In the genomic region with DNA sequence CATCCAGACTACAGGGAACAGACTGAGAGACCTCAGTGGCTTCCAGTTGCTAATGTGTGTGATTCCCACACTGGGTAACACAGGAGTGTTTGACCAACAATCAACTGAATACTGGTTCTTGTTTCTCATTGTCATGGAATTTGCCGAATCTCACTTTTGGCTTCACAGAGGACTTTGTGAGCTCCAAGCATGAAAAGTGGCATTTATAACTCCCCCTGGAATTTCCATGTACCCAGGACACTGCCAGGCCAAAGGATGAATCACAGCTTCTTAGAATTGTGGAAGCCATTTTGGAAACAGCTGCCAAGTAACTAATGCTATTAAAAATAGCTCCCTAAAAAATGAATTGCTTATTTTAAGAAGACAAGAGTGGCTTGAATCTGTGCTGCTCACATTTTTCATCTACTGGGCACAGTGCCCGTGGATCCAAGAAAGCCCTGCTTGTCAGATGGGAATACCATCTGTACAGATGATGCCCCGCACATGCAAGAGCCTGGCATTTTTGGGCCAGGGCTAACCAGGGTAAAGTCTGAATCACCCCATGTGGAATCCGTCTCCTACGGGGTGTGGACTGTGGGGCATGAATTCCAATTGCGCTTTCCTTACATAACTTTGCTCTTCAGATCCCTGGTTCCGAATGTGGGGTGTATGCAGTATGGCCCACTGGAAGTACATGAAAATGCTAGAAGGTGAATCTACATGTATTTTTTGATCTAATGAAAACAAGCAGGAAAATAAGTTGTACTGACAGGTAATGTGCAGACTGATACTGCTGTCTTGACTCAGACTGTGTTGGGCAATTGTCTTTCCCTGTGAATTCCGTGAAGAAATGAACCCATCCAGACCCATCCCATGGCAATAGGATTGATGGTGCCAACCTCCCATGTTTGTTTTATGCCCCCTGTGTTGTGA, we compare ENCODE assay signal across 12 cellular contexts.
DNase-seq lines count a peak whose midpoint lies in the region; ATAC-seq and TF ChIP-seq lines count a peak whose summit lies in the region.
"Had no signal": no experiment of that assay in that cellular context is flagged by ENCODE, and none has a peak within 500 bp of the region (broad histone marks: within the 10 kb centered on the region; RNA-seq: fewer than 3 reads in every experiment).

No MANE protein-coding gene starts in this region.

- peak overlapping the region; percentile 16; the same call in 1 of the 2 replicates for H3K9ac ChIP-seq in HUES64 (ENCODE audit: low read depth, low read length)

- H3K4me3 ChIP-seq in HUES64 (ENCODE audit: low read length), result no peak overlapping the region
- H3K4me3 ChIP-seq in dorsolateral prefrontal cortex, result no peak overlapping the region
- no peak overlapping the region for H3K4me3 ChIP-seq in left lung
- no peak overlapping the region for H3K4me3 ChIP-seq in transverse colon
- H3K4me3 ChIP-seq: body of pancreas, upper lobe of left lung had no signal

- in situ Hi-C loops in transverse colon (cut with MboI; ENCODE audit: low pct_ligation_motif_present in 1 of 4, low pct_unique_long_range_greater_than_20kb in 1 of 4, low sequenced_read_pairs in 3 of 4), result no loop called here

- TF ChIP-seq POLR2A in transverse colon (IDR thresholded peaks at IDR 0.05), result no peak

- 82% methylated on average over 8 of the region's 8 CpGs for WGBS in HUES64
- 61 to 100% methylated on average over 2 to 8 of the region's 8 CpGs for WGBS in transverse colon (ENCODE audit: low coverage in 1 of 2), 2 donors

- peaks cover 27% of the 10 kb centered on the region for H3K36me3 ChIP-seq in HUES64 (ENCODE audit: insufficient read depth, low read length)
- no peaks in the 10 kb centered on the region for H3K36me3 ChIP-seq in left lung
- no peaks in the 10 kb centered on the region for H3K36me3 ChIP-seq in transverse colon
- H3K36me3 ChIP-seq: neutrophil, upper lobe of left lung had no signal

- intact Hi-C loops in dorsolateral prefrontal cortex (cut with DNase I), result no loop called here
- intact Hi-C loops in left lung (cut with DNase I), result no loop called here
- intact Hi-C loops in transverse colon (cut with DNase I; ENCODE audit: low total_unique reads), result no loop called here

- peak overlapping the region; percentile 60 for H3K27ac ChIP-seq in HUES64 (ENCODE audit: low read depth, low read length)
- H3K27ac ChIP-seq in dorsolateral prefrontal cortex, result peak overlapping the region in 22 of 59 donors; percentile 5 to 68 (median 31)
- no peak overlapping the region for H3K27ac ChIP-seq in left lung
- H3K27ac ChIP-seq in transverse colon, result peak overlapping the region; percentile 25 to 57 (median 46)
- H3K27ac ChIP-seq: body of pancreas, neutrophil, upper lobe of left lung had no signal

- H3K27me3 ChIP-seq in HUES64 (ENCODE audit: insufficient read depth, low read length) (no peaks in the 10 kb centered on the region), dorsolateral prefrontal cortex (no peaks in the 10 kb centered on the region), left lung (no peaks in the 10 kb centered on the region), transverse colon (no peaks in the 10 kb centered on the region)
- H3K27me3 ChIP-seq: body of pancreas, neutrophil, upper lobe of left lung had no signal

- peak; percentile 47 for ATAC-seq in left lung
- ATAC-seq in HG03039 (IDR thresholded peaks at IDR 0.05; ENCODE audit: unreplicated experiment), result no peak
- no peak for ATAC-seq in GM19452 (IDR thresholded peaks at IDR 0.05; ENCODE audit: unreplicated experiment)
- ATAC-seq: body of pancreas had no signal

- H3K4me1 ChIP-seq in HUES64 (ENCODE audit: insufficient read depth, low read length) (peaks cover 22% of the 10 kb centered on the region), left lung (no peaks in the 10 kb centered on the region), transverse colon (no peaks in the 10 kb centered on the region)
- H3K4me1 ChIP-seq: upper lobe of left lung had no signal

- peaks cover 17% of the 10 kb centered on the region; the same call in 1 of the 2 replicates for H3K9me3 ChIP-seq in HUES64 (ENCODE audit: insufficient read depth, low read depth, low read length)
- H3K9me3 ChIP-seq in left lung, result peaks cover 0 to 10% of the 10 kb centered on the region in 2 donors
- H3K9me3 ChIP-seq in transverse colon, result no peaks in the 10 kb centered on the region
- H3K9me3 ChIP-seq: neutrophil had no signal

- TF ChIP-seq CTCF in dorsolateral prefrontal cortex (IDR thresholded peaks at IDR 0.05 in 54 of 56, conservative IDR thresholded peaks at IDR 0.05 in 2 of 56; ENCODE audit: low read depth in 1 of 56, partially characterized antibody in 56 of 56) (no peak), left lung (IDR thresholded peaks at IDR 0.05) (no peak), transverse colon (IDR thresholded peaks at IDR 0.05) (no peak)

- DNase-seq in dorsolateral prefrontal cortex, result peak in 9 of 10 donors; percentile 15 to 80 (median 65)
- DNase-seq in left lung, result no peak
- DNase-seq in transverse colon, result peak; percentile 37
- DNase-seq in activated CD8-positive, alpha-beta memory T cell treated with anti-CD3 and anti-CD28 coated beads for 24 hours, result no peak
- DNase-seq in activated naive CD4-positive, alpha-beta T cell treated with Interleukin-2 at 50 U/mL for 16 hours, result no peak
- DNase-seq: T-helper 2 cell, upper lobe of left lung had no signal

- TF ChIP-seq EP300 in transverse colon (IDR thresholded peaks at IDR 0.05; ENCODE audit: low read depth), result peak; percentile 23

Comparison
In these comparisons a context has a peak if more than half of its experiments do, and no peak if none do; other contexts are left out.
1. H3K27ac ChIP-seq: peak in HUES64 (single experiment) and transverse colon (4 of 4); none in left lung (0 of 2).
2. DNase-seq: peak in dorsolateral prefrontal cortex (9 of 10) and transverse colon (single experiment); none in left lung (0 of 2), activated CD8-positive, alpha-beta memory T cell treated with anti-CD3 and anti-CD28 coated beads for 24 hours (single experiment) and activated naive CD4-positive, alpha-beta T cell treated with Interleukin-2 at 50 U/mL for 16 hours (single experiment).